ENCODE assay signal across 21 cellular contexts in the genomic region with DNA sequence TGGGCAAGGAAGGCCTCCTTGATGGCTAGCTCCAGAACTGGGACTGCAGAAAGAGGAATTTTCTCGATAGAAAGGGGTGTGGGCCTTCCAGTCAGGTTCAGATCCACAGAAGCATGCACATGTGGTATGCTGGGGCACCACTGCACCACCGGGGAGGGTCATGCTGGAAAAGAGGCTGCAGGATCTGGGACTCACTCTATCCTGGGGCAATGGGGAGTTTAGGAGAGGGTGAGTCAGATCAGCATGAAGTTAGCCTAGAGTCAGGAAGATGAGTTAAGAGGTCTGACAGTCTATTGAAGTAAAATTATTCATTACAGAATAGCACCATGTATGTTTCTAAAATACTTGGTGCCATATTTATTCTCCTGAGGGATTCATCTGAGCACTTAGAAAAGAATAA.
"Had no signal": no experiment of that assay in that cellular context is flagged by ENCODE, and none has a peak within 500 bp of the region (broad histone marks: within the 10 kb centered on the region; RNA-seq: fewer than 3 reads in every experiment).

No MANE protein-coding gene starts in this region.

- H3K36me3 ChIP-seq: esophagus muscularis mucosa, ovary, sigmoid colon, stomach, tibial artery had no signal

- DNase-seq: effector CD4-positive, alpha-beta T cell; hypothalamus; immature natural killer cell; kidney; natural killer cell; occipital lobe; ovary; posterior cingulate gyrus; psoas muscle; sigmoid colon; stimulated activated CD4-positive, alpha-beta T cell treated with anti-CD3 and anti-CD28 coated beads, Interleukin-2, amount 100 ng/mL, for 24 hours; stimulated activated CD4-positive, alpha-beta T cell treated with anti-CD3 and anti-CD28 coated beads, Interleukin-4, amount 100 ng/mL, for 24 hours; stimulated activated naive CD4-positive, alpha-beta T cell treated with Interleukin-2 at 50 U/mL for 16 hours; stomach; tibial artery had no signal

- H3K4me3 ChIP-seq: coronary artery, esophagus muscularis mucosa, lung, ovary, psoas muscle, sigmoid colon, stomach, tibial artery had no signal

- ATAC-seq: left lobe of liver; natural killer cell; psoas muscle; stimulated activated effector memory CD8-positive, alpha-beta T cell treated with anti-CD3 and anti-CD28 coated beads, Interleukin-12 subunit alpha, Interleukin-12 subunit beta, amount 100 ng/mL, for 72 hours had no signal

- H3K27ac ChIP-seq: coronary artery, epithelial cell of prostate, esophagus muscularis mucosa, ovary, psoas muscle, sigmoid colon, stomach, tibial artery had no signal

- H3K27me3 ChIP-seq: ovary had no signal

- H3K4me1 ChIP-seq: psoas muscle, sigmoid colon, stomach, tibial artery had no signal

- H3K9me3 ChIP-seq: esophagus muscularis mucosa, ovary, psoas muscle, sigmoid colon, stomach, tibial artery had no signal
